Comparison of ENCODE assay signal across 14 cellular contexts in genomic region chr3:132293231-132293630, GRCh38. TPM values are rescaled to one million over a fixed set of nuclear protein-coding genes. Genes with fewer than 3 reads are reported as not detected.
"Had no signal": no experiment of that assay in that cellular context is flagged by ENCODE, and none has a peak within 500 bp of the region (broad histone marks: within the 10 kb centered on the region; RNA-seq: fewer than 3 reads in every experiment).

No MANE protein-coding gene starts in this region.

- ATAC-seq: activated CD4-positive, CD25-positive, alpha-beta regulatory T cell treated with anti-CD3 and anti-CD28 coated beads, Interleukin-2, amount 50 U/mL, for 24 hours; gastroesophageal sphincter; left lobe of liver; sciatic nerve had no signal

- H3K4me1 ChIP-seq: gastroesophageal sphincter had no signal

- H3K4me3 ChIP-seq: coronary artery, gastroesophageal sphincter had no signal

- H3K27ac ChIP-seq: coronary artery, gastroesophageal sphincter had no signal

- DNase-seq: caudate nucleus; effector CD8-positive, alpha-beta T cell; islet precursor cell; mesenchymal stem cell; stimulated activated naive CD4-positive, alpha-beta T cell; substantia nigra; trophoblast cell had no signal

- H3K36me3 ChIP-seq: gastroesophageal sphincter had no signal

RNA-seq across cellular contexts. Expression of gene ACP3, which starts 24.0 kb away (rescaled TPM):
- total RNA-seq: activated T-helper 2 cell treated with anti-CD3 and anti-CD28 coated beads, Interferon-gamma antibody, Interleukin-2, Interleukin-4, amounts not matched to agents 10 μg/mL and 5 μg/mL and 100 μg/mL, durations not matched to agents 14 hours and 24 hours and 36 hours; left lobe of liver; pulmonary artery endothelial cell had no signal
